In the genomic region with DNA sequence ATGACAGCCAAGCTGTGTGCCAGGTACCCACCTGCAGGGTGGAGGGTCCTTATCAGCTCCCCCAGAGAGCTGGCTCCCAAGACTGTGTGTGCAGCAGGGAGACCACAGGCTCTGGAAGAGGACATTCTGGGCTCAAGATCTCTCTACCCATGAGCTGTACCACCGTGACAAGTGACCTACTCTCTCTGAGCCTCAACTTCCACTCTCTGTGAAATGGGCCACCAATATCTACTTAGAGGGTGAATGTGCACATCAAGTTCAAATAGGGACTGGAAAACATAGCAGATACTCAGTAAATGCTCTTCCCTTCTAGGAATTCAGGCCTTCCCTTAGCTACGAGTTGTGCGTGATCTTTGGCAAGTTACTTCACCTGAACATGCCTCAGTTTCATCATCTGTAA, we compare ENCODE assay signal across 18 cellular contexts. TPM values are rescaled to one million over a fixed set of nuclear protein-coding genes. Genes with fewer than 3 reads are reported as not detected.
DNase-seq lines count a peak whose midpoint lies in the region; ATAC-seq, FAIRE-seq and TF ChIP-seq lines count a peak whose summit lies in the region.
"Had no signal": no experiment of that assay in that cellular context is flagged by ENCODE, and none has a peak within 500 bp of the region (broad histone marks: within the 10 kb centered on the region; RNA-seq: fewer than 3 reads in every experiment).

No MANE protein-coding gene starts in this region.

- no peak for DNase-seq in left ventricle myocardium inferior
- DNase-seq in Right ventricle myocardium inferior (ENCODE audit: missing footprints) = no peak
- no peak for DNase-seq in bronchial epithelial cell (ENCODE audit: low read depth)
- peak; percentile 43 for DNase-seq in osteoblast (ENCODE audit: insufficient read length, low spot score, missing footprints)
- no peak for DNase-seq in urothelium cell line (ENCODE audit: low spot score)
- DNase-seq in D341Med (ENCODE audit: low spot score) = no peak
- no peak for DNase-seq in NOMO-1 treated with DMSO at 0.1 percent for 48 hours (lab: John Stamatoyannopoulos, UW; ENCODE audit: unreplicated experiment)
- DNase-seq: 8988T; CD4-positive, alpha-beta memory T cell; DMS79 treated with DMSO at 0.1 percent for 48 hours; GF-D8; IMR-90 had no signal

- H3K9me3 ChIP-seq in left ventricle myocardium inferior (replicated peaks) = no peaks in the 10 kb centered on the region
- no peaks in the 10 kb centered on the region for H3K9me3 ChIP-seq in osteoblast (ENCODE audit: low read depth, low read length)
- H3K9me3 ChIP-seq: BLaER1, HAP-1 had no signal

- FAIRE-seq in bronchial epithelial cell (lab: Jason Lieb, UNC) = peak; percentile 23
- FAIRE-seq in urothelium cell line (lab: Jason Lieb, UNC) = peak; percentile 27
- FAIRE-seq: H1 had no signal

- no peaks in the 10 kb centered on the region for H3K36me3 ChIP-seq in left ventricle myocardium inferior
- no peaks in the 10 kb centered on the region for H3K36me3 ChIP-seq in bronchial epithelial cell (ENCODE audit: control insufficient read depth, insufficient read depth, low read length)
- H3K36me3 ChIP-seq in osteoblast (ENCODE audit: insufficient read depth, low read length) = no peaks in the 10 kb centered on the region
- H3K36me3 ChIP-seq: BLaER1, HAP-1 had no signal

- no peak overlapping the region for H3K4me2 ChIP-seq in osteoblast (ENCODE audit: insufficient read depth, low read length)
- H3K4me2 ChIP-seq: BLaER1 had no signal

- no peaks in the 10 kb centered on the region for H3K79me2 ChIP-seq in osteoblast (ENCODE audit: insufficient read depth, low read length)

- TF ChIP-seq CTCF in left ventricle myocardium inferior (IDR thresholded peaks at IDR 0.05; ENCODE audit: borderline replicate concordance) = no peak
- TF ChIP-seq CTCF in bronchial epithelial cell (IDR thresholded peaks at IDR 0.05; ENCODE audit: insufficient read depth, low read length, severe bottlenecking) = no peak
- no peak for TF ChIP-seq CTCF in osteoblast (IDR thresholded peaks at IDR 0.05; ENCODE audit: extremely low read depth, low read depth, low read length)

- no peaks in the 10 kb centered on the region for H4K20me1 ChIP-seq in osteoblast (ENCODE audit: insufficient read depth, low read length)
- H4K20me1 ChIP-seq: BLaER1 had no signal

- H3K27me3 ChIP-seq in left ventricle myocardium inferior (ENCODE audit: low read depth) = peaks cover 75% of the 10 kb centered on the region
- H3K27me3 ChIP-seq in bronchial epithelial cell (ENCODE audit: control insufficient read depth, insufficient read depth, low read length) = peaks cover 33% of the 10 kb centered on the region
- peaks cover 79% of the 10 kb centered on the region for H3K27me3 ChIP-seq in osteoblast (ENCODE audit: insufficient read depth, low read length)

- intact Hi-C loops in left ventricle myocardium inferior (cut with micrococcal nuclease) (no loop called here), Right ventricle myocardium inferior (cut with DNase I) (no loop called here)

- H3K4me1 ChIP-seq in left ventricle myocardium inferior (peaks cover 42% of the 10 kb centered on the region), osteoblast (ENCODE audit: insufficient read depth, low read length) (no peaks in the 10 kb centered on the region)
- H3K4me1 ChIP-seq: BLaER1, HAP-1 had no signal

- ATAC-seq in Right ventricle myocardium inferior (no peak), GM19395 (IDR thresholded peaks at IDR 0.05; ENCODE audit: unreplicated experiment) (no peak)

- H3K4me3 ChIP-seq in left ventricle myocardium inferior = no peak overlapping the region
- H3K4me3 ChIP-seq in bronchial epithelial cell (ENCODE audit: low read depth, low read length) = no peak overlapping the region
- H3K4me3 ChIP-seq in osteoblast (ENCODE audit: insufficient read depth, low read length) = no peak overlapping the region
- H3K4me3 ChIP-seq: BLaER1, HAP-1 had no signal

- H3K27ac ChIP-seq in left ventricle myocardium inferior (replicated peaks) = peak overlapping the region; percentile 69
- H3K27ac ChIP-seq in osteoblast (ENCODE audit: low read depth, low read length) = no peak overlapping the region
- H3K27ac ChIP-seq: BLaER1 had no signal

- H2AFZ ChIP-seq in osteoblast (ENCODE audit: low read length) = no peak overlapping the region

RNA-seq across cellular contexts. Expression of a gene that starts 1.5 kb away (rescaled TPM):
- total RNA-seq in left ventricle myocardium inferior (7.1 TPM), Right ventricle myocardium inferior (4.0 TPM), bronchial epithelial cell (0.13 TPM in 1 of 2 replicates, not detected in the other), osteoblast (not detected in 2 replicates)
- total RNA-seq: A673; CD4-positive, alpha-beta memory T cell; HT1080; IMR-90 had no signal

RNA-seq across cellular contexts. Expression of a gene that starts 22.8 kb away (rescaled TPM):
- total RNA-seq in left ventricle myocardium inferior (11.3 TPM), Right ventricle myocardium inferior (11.2 TPM), bronchial epithelial cell (not detected in 2 replicates), osteoblast (1.4 and 3.2 TPM in 2 replicates)
- total RNA-seq: A673, HT1080 had no signal

RNA-seq across cellular contexts. Expression of a gene that starts 23.0 kb away (rescaled TPM):
- total RNA-seq in left ventricle myocardium inferior (203 TPM), Right ventricle myocardium inferior (212 TPM), bronchial epithelial cell (0.13 TPM in 1 of 2 replicates, not detected in the other), osteoblast (under 0.01 and 0.36 TPM in 2 replicates)
- total RNA-seq: A673; CD4-positive, alpha-beta memory T cell; H1; HT1080; IMR-90 had no signal

RNA-seq across cellular contexts. Expression of a gene that starts 46.6 kb away (rescaled TPM):
- total RNA-seq in left ventricle myocardium inferior = 10.6 TPM
- total RNA-seq in Right ventricle myocardium inferior = 9.7 TPM
- total RNA-seq in bronchial epithelial cell = 11.3 and 20.7 TPM in 2 replicates
- total RNA-seq in osteoblast = 6.5 and 6.9 TPM in 2 replicates

Comparison
In these comparisons a context has a peak if more than half of its experiments do, and no peak if none do; other contexts are left out.
1. RNA of a gene that starts 23.0 kb away (total RNA-seq): 212 TPM in Right ventricle myocardium inferior (single experiment) and 203 TPM in left ventricle myocardium inferior (single experiment); under 0.01 to 0.36 TPM in osteoblast and 0.13 TPM in bronchial epithelial cell; every median in the first group is over 100 times any median in the second.